ENCODE assay signal across 1 cellular context in the genomic region with DNA sequence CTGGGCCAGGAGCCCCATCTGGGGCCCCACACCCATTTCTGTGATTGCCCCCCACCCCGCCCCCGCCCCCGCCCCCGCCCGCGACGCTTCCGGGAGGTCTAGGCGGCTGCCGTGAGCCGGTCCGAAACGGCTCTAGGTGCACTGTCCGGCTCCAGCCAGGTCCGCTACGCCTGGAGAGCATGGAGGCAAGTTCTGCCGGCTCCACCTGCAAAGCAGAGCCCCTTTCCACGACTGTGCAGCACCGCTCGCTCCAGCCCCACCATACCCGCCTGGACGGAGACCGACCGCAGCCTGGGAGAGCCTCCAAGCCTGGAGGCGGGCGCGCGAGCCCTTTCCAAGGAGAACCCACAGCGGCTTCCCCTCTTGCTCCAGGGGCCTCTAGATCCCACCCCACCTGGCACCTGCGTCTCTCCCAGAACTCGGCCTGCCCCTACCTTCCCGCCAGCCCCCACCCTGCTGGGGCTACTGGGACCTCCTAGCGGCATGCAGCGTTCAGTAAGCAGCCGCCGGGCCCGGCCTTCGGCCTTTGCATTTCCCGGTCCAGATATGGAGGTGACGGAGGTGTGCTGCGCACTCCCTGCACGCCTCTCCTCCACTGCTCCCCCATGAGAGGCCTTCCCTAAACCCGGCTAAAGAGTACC.
TF ChIP-seq lines count a peak whose summit lies in the region.

No MANE protein-coding gene starts in this region.

TF ChIP-seq in SK-N-SH, 30 proteins besides CTCF, POLR2A, EP300 and RAD21 (continued from another document):
- TF ChIP-seq, protein P1, sequence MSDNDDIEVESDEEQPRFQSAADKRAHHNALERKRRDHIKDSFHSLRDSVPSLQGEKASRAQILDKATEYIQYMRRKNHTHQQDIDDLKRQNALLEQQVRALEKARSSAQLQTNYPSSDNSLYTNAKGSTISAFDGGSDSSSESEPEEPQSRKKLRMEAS (IDR thresholded peaks at IDR 0.05; ENCODE audit: low read depth), result no peak
- TF ChIP-seq JUND (IDR thresholded peaks at IDR 0.05), result no peak
